1 cellular context compared by ENCODE assay signal in the genomic region with DNA sequence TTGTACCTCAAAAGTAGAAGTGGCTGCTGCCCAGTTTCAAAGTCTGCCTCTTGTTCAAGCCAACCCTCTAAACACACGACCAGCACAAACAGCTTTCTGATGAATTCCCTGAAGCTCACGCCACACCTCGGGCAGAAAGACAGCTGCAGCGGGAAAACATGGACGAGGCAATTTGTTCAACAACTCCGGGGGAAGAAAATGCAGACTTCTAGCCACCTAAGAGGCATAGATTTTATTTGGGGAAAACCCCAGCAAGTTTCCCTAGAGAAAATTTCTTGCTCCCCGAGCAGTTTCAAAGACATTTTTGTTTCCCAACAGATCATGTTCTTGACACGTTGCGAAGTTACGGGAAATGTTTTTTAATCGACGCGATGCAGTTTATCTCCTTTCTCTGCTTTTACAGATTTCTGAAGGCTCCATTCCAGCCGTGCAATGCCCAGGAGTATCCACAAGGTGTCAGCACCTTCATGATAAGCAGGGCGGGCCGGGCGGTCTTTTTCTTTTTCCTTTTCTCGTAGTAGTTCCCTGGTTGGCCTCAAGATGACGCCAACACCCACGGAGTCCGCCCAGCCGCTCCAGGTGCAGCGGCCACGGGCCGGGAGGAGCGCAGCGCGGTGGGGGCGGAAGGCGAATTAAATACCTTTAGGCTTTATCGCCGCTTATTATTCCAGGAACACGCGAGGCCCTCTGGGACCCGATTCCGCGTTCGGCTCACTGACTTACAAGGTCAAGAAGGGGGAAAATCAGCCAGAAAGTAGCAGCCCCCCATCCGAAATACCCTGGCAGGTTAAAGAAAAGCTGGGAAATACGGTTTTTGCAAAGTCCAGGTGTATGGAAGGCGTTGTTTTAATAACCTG.
TF ChIP-seq lines count a peak whose summit lies in the region.

No MANE protein-coding gene starts in this region.

TF ChIP-seq in IMR-90, 13 proteins besides CTCF, POLR2A, EP300 and RAD21:
- TF ChIP-seq, protein P1, sequence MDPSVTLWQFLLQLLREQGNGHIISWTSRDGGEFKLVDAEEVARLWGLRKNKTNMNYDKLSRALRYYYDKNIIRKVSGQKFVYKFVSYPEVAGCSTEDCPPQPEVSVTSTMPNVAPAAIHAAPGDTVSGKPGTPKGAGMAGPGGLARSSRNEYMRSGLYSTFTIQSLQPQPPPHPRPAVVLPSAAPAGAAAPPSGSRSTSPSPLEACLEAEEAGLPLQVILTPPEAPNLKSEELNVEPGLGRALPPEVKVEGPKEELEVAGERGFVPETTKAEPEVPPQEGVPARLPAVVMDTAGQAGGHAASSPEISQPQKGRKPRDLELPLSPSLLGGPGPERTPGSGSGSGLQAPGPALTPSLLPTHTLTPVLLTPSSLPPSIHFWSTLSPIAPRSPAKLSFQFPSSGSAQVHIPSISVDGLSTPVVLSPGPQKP (IDR thresholded peaks at IDR 0.05; ENCODE audit: borderline replicate concordance, low read depth, low read length) = no peak
- TF ChIP-seq MAZ (IDR thresholded peaks at IDR 0.05; ENCODE audit: borderline replicate concordance, low read depth, low read length) (peak; percentile 77; the same call in 1 of the 2 replicates), USF2 (IDR thresholded peaks at IDR 0.05; ENCODE audit: low read depth, low read length) (no peak), FOS (IDR thresholded peaks at IDR 0.05; ENCODE audit: low read depth, low read length) (no peak), RFX5 (IDR thresholded peaks at IDR 0.05; ENCODE audit: low read depth, low read length) (no peak), SMC3 (IDR thresholded peaks at IDR 0.05; ENCODE audit: low read depth, low read length) (peak; percentile 100), MXI1 (IDR thresholded peaks at IDR 0.05; ENCODE audit: borderline replicate concordance, low read depth, low read length) (no peak), NFE2L2 (IDR thresholded peaks at IDR 0.05; ENCODE audit: low read depth, low read length) (no peak), RCOR1 (IDR thresholded peaks at IDR 0.05; ENCODE audit: insufficient replicate concordance, low read length) (no peak), BHLHE40 (IDR thresholded peaks at IDR 0.05; ENCODE audit: low read depth, low read length) (peak; percentile 39; the same call in 1 of the 2 replicates), CHD1 (IDR thresholded peaks at IDR 0.05; ENCODE audit: low read depth, low read length) (peak; percentile 92; the same call in 1 of the 2 replicates), CEBPB (IDR thresholded peaks at IDR 0.05; ENCODE audit: low read depth, low read length) (no peak), MAFK (IDR thresholded peaks at IDR 0.05; ENCODE audit: low read depth, low read length) (no peak; the same call in 1 of the 2 replicates)
TF ChIP-seq in IMR-90: peak in this region for 4.
